In genomic region chr17:13031718-13032350, GRCh38 we compare ENCODE assay signal across 9 cellular contexts. TPM values are rescaled to one million over a fixed set of nuclear protein-coding genes. Genes with fewer than 3 reads are reported as not detected.
DNase-seq lines count a peak whose midpoint lies in the region; ATAC-seq and TF ChIP-seq lines count a peak whose summit lies in the region.
"Had no signal": no experiment of that assay in that cellular context is flagged by ENCODE, and none has a peak within 500 bp of the region (broad histone marks: within the 10 kb centered on the region; RNA-seq: fewer than 3 reads in every experiment).

No MANE protein-coding gene starts in this region.

- H3K9me3 ChIP-seq in MM.1S (replicated peaks; ENCODE audit: insufficient read depth, low read length) (no peaks in the 10 kb centered on the region), upper lobe of right lung (no peaks in the 10 kb centered on the region)

- ATAC-seq in GM21723 (IDR thresholded peaks at IDR 0.05; ENCODE audit: unreplicated experiment) (peak; percentile 83), natural killer cell (peak in 2 of 3 donors; percentile 80 to 81), upper lobe of right lung (peak; percentile 83)

- H3K27me3 Mint-ChIP-seq in activated CD4-positive, alpha-beta T cell treated with anti-CD3 and anti-CD28 coated beads, Interleukin-2, amount 10 ng/mL, durations not matched to agents 7 days and 5 days: peaks cover 8% of the 10 kb centered on the region
- H3K27me3 Mint-ChIP-seq in natural killer cell (ENCODE audit: low read depth in 2 of 2): peaks cover 7 to 13% of the 10 kb centered on the region in 2 donors

- H4K20me1 ChIP-seq in MM.1S (ENCODE audit: insufficient read depth, low read length): no peaks in the 10 kb centered on the region
- H4K20me1 ChIP-seq: BLaER1 treated with 17β-estradiol and CSF1 and Interleukin-3, amounts not matched to agents 10 nM and 100 nM had no signal

- no peaks in the 10 kb centered on the region for H3K36me3 Mint-ChIP-seq in activated CD4-positive, alpha-beta T cell treated with anti-CD3 and anti-CD28 coated beads, Interleukin-2, amount 10 ng/mL, durations not matched to agents 7 days and 5 days (ENCODE audit: low read depth)
- no peaks in the 10 kb centered on the region for H3K36me3 Mint-ChIP-seq in natural killer cell

- TF ChIP-seq CTCF in MM.1S (IDR thresholded peaks at IDR 0.05; ENCODE audit: low read length) (peak; percentile 77), epithelial cell of esophagus (IDR thresholded peaks at IDR 0.05; ENCODE audit: insufficient read depth, low read depth, low read length, missing control alignments) (peak; percentile 86), natural killer cell (IDR thresholded peaks at IDR 0.05) (peak; percentile 89), upper lobe of right lung (IDR thresholded peaks at IDR 0.05) (peak; percentile 85)

- POLR2A ChIA-PET in activated CD4-positive, alpha-beta T cell treated with anti-CD3 and anti-CD28 coated beads, Interleukin-2, amount 10 ng/mL, durations not matched to agents 7 days and 5 days (lab: Charles Lee): no interaction called here

- H3K9me3 Mint-ChIP-seq in activated CD4-positive, alpha-beta T cell treated with anti-CD3 and anti-CD28 coated beads, Interleukin-2, amount 10 ng/mL, durations not matched to agents 7 days and 5 days: peaks cover 5% of the 10 kb centered on the region
- peaks cover 0 to 2% of the 10 kb centered on the region in 2 donors for H3K9me3 Mint-ChIP-seq in natural killer cell

- H3K79me2 ChIP-seq in MM.1S (ENCODE audit: low read length): no peaks in the 10 kb centered on the region

- H3K4me1 ChIP-seq in MM.1S (ENCODE audit: low read length) (no peaks in the 10 kb centered on the region), upper lobe of right lung (peaks cover 3% of the 10 kb centered on the region)

- H3K27ac ChIP-seq in MM.1S (ENCODE audit: low read length) (no peak overlapping the region), upper lobe of right lung (no peak overlapping the region)

- no peak overlapping the region for H3K4me2 ChIP-seq in MM.1S (ENCODE audit: low read depth, low read length)

- no peak overlapping the region for H3K9ac ChIP-seq in MM.1S (ENCODE audit: low read length)
- H3K9ac ChIP-seq: BLaER1 treated with 17β-estradiol and CSF1 and Interleukin-3, amounts not matched to agents 10 nM and 100 nM had no signal

- no peaks in the 10 kb centered on the region for H3K9me2 ChIP-seq in MM.1S (replicated peaks; ENCODE audit: insufficient read depth, low read length)

- H3K27me3 ChIP-seq in MM.1S (replicated peaks; ENCODE audit: insufficient read depth, low read length) (no peaks in the 10 kb centered on the region), upper lobe of right lung (no peaks in the 10 kb centered on the region)
- H3K27me3 ChIP-seq: BLaER1 treated with 17β-estradiol and CSF1 and Interleukin-3, amounts not matched to agents 10 nM and 100 nM had no signal

- H3K36me3 ChIP-seq in MM.1S (replicated peaks; ENCODE audit: insufficient read depth, low read length) (no peaks in the 10 kb centered on the region), upper lobe of right lung (no peaks in the 10 kb centered on the region)
- H3K36me3 ChIP-seq: BLaER1 treated with 17β-estradiol and CSF1 and Interleukin-3, amounts not matched to agents 10 nM and 100 nM had no signal

- H3K27ac Mint-ChIP-seq in activated CD4-positive, alpha-beta T cell treated with anti-CD3 and anti-CD28 coated beads, Interleukin-2, amount 10 ng/mL, durations not matched to agents 7 days and 5 days: no peak overlapping the region
- no peak overlapping the region for H3K27ac Mint-ChIP-seq in natural killer cell

- no peak overlapping the region for H3K4me3 ChIP-seq in MM.1S (ENCODE audit: low read length)
- H3K4me3 ChIP-seq in epithelial cell of esophagus (ENCODE audit: low read length): no peak overlapping the region
- no peak overlapping the region for H3K4me3 ChIP-seq in upper lobe of right lung
- H3K4me3 ChIP-seq: BLaER1 treated with 17β-estradiol and CSF1 and Interleukin-3, amounts not matched to agents 10 nM and 100 nM had no signal

- peaks cover 6% of the 10 kb centered on the region for H3K4me1 Mint-ChIP-seq in activated CD4-positive, alpha-beta T cell treated with anti-CD3 and anti-CD28 coated beads, Interleukin-2, amount 10 ng/mL, durations not matched to agents 7 days and 5 days
- H3K4me1 Mint-ChIP-seq in natural killer cell: peaks cover 0 to 11% of the 10 kb centered on the region in 2 donors

- CTCF ChIA-PET in activated CD4-positive, alpha-beta T cell treated with anti-CD3 and anti-CD28 coated beads, Interleukin-2, amount 10 ng/mL, durations not matched to agents 7 days and 5 days (lab: Charles Lee): interaction anchor here (0.6 to 4.9 kb wide), 2 partner anchors 12 to 156 kb away, joined by 3 to 46 read pairs; partner anchors contain the start of gene ELAC2

- peak overlapping the region; percentile 30; the same call in 1 of the 2 replicates for H2AFZ ChIP-seq in MM.1S (ENCODE audit: low read length)

- intact Hi-C loops in natural killer cell (cut with micrococcal nuclease) (loop anchor here (5.0 kb wide), 3 partner anchors 850 to 1895 kb away; partner anchors contain the start of gene HS3ST3B1), upper lobe of right lung (cut with DNase I) (no loop called here)

- H3F3A ChIP-seq in MM.1S (ENCODE audit: insufficient read depth, low read length): no peaks in the 10 kb centered on the region

- DNase-seq in DMS 273 (lab: John Stamatoyannopoulos, UW; ENCODE audit: unreplicated experiment) (peak; percentile 71), DMS 273 treated with DMSO at 0.1 percent for 48 hours (lab: John Stamatoyannopoulos, UW) (no peak), MM.1S (peak; percentile 49), epithelial cell of esophagus (ENCODE audit: low read depth) (peak; percentile 54), natural killer cell (no peak), upper lobe of right lung (no peak)
- DNase-seq in activated CD4-positive, alpha-beta T cell treated with anti-CD3 and anti-CD28 coated beads, Interleukin-2, amount 10 ng/mL, durations not matched to agents 7 days and 5 days: peak; percentile 52

- no peak overlapping the region for H3K4me3 Mint-ChIP-seq in activated CD4-positive, alpha-beta T cell treated with anti-CD3 and anti-CD28 coated beads, Interleukin-2, amount 10 ng/mL, durations not matched to agents 7 days and 5 days
- no peak overlapping the region for H3K4me3 Mint-ChIP-seq in natural killer cell

RNA-seq across cellular contexts. Expression of gene ELAC2, which starts 14.0 kb away (rescaled TPM):
- 10 to 100 TPM; 60.8 to 74.8 TPM for total RNA-seq in activated CD4-positive, alpha-beta T cell treated with anti-CD3 and anti-CD28 coated beads, Interleukin-2, amount 10 ng/mL, durations not matched to agents 7 days and 5 days
- 10 to 100 TPM; 65.5 to 84.2 (median 83.4) TPM for total RNA-seq in natural killer cell
- 35.3 TPM for total RNA-seq in upper lobe of right lung

Comparison
In these comparisons a context has a peak if more than half of its experiments do, and no peak if none do; other contexts are left out.
1. DNase-seq: peak in DMS 273 (single experiment), MM.1S (single experiment), activated CD4-positive, alpha-beta T cell treated with anti-CD3 and anti-CD28 coated beads, Interleukin-2, amount 10 ng/mL, durations not matched to agents 7 days and 5 days (single experiment) and epithelial cell of esophagus (single experiment); none in DMS 273 treated with DMSO at 0.1 percent for 48 hours (single experiment), natural killer cell (single experiment) and upper lobe of right lung (single experiment).
2. Peak in every context shown above with its lines, with median percentiles within 50 percentile points of each other: ATAC-seq and CTCF ChIP-seq.